ENCODE assay signal across 11 cellular contexts in the genomic region with DNA sequence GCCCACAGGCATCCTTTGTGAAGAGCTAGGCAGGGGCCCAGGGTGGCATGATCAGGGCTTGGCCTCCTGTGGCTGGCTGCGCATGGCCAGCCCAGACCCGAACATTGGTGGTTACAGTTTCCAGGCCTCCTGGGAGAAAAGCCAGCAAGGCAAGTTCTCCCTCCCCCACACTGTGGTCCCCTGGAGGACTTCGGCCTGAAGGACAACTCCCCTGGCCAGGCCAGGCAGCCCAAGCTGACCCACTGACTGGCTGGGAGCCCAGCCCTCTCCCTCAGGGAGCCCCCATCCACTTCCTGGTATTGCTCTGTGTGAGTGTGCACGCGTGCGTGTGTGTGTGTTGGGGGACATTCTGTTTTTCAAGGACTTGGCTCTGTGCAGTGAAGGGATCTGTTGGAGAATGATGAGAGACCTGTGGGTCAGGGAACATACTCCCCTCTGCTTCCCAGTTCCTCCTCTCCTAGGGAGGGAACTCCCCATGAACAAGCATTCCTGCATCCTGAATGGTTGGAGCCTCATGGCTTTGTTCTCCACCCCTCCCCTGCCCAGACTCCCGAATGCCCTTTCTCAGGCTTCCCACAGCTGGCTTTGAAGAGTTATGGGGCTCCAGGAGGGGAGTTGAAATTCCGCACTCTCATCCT. TPM values are rescaled to one million over a fixed set of nuclear protein-coding genes. Genes with fewer than 3 reads are reported as not detected.
DNase-seq lines count a peak whose midpoint lies in the region; ATAC-seq and TF ChIP-seq lines count a peak whose summit lies in the region.
"Had no signal": no experiment of that assay in that cellular context is flagged by ENCODE, and none has a peak within 500 bp of the region (broad histone marks: within the 10 kb centered on the region; RNA-seq: fewer than 3 reads in every experiment).

No MANE protein-coding gene starts in this region.

- TF ChIP-seq CTCF in choroid plexus epithelial cell (conservative IDR thresholded peaks at IDR 0.05; ENCODE audit: low read depth, low read length) (no peak), hepatocyte (IDR thresholded peaks at IDR 0.05; ENCODE audit: poor library complexity) (no peak), psoas muscle (IDR thresholded peaks at IDR 0.05) (no peak)

- H3K79me2 ChIP-seq in hepatocyte = no peaks in the 10 kb centered on the region

- H3K27ac ChIP-seq in BLaER1 (peak overlapping the region; percentile 59), hepatocyte (peak overlapping the region; percentile 44), psoas muscle (peak overlapping the region; percentile 16)

- H3K4me2 ChIP-seq in BLaER1 = peak overlapping the region; percentile 69
- no peak overlapping the region for H3K4me2 ChIP-seq in hepatocyte

- H2AFZ ChIP-seq in hepatocyte = no peak overlapping the region

- H3K36me3 ChIP-seq in BLaER1 (peaks cover 11% of the 10 kb centered on the region; the same call in 1 of the 2 replicates), hepatocyte (replicated peaks; ENCODE audit: insufficient read depth, low read depth) (no peaks in the 10 kb centered on the region), psoas muscle (ENCODE audit: insufficient read depth in 1 of 2, low read depth in 1 of 2) (no peaks in the 10 kb centered on the region)

- no peak overlapping the region for H3K9ac ChIP-seq in BLaER1

- H3K4me3 ChIP-seq in BLaER1 = no peak overlapping the region
- H3K4me3 ChIP-seq in choroid plexus epithelial cell (ENCODE audit: low read depth, low read length) = no peak overlapping the region
- no peak overlapping the region for H3K4me3 ChIP-seq in hepatocyte
- H3K4me3 ChIP-seq in psoas muscle = no peak overlapping the region

- H4K20me1 ChIP-seq in BLaER1 (no peaks in the 10 kb centered on the region), hepatocyte (ENCODE audit: insufficient read depth, poor library complexity, severe bottlenecking) (no peaks in the 10 kb centered on the region)

- H3K27me3 ChIP-seq in BLaER1 (no peaks in the 10 kb centered on the region), hepatocyte (no peaks in the 10 kb centered on the region), psoas muscle (ENCODE audit: insufficient read depth in 3 of 3, low read length in 2 of 3) (no peaks in the 10 kb centered on the region)

- H3K9me3 ChIP-seq in BLaER1 = peaks cover 15% of the 10 kb centered on the region
- H3K9me3 ChIP-seq in hepatocyte (ENCODE audit: low read depth) = no peaks in the 10 kb centered on the region
- peaks cover 5% of the 10 kb centered on the region for H3K9me3 ChIP-seq in psoas muscle

- intact Hi-C loops in psoas muscle (cut with DNase I) = no loop called here

- peaks cover 41% of the 10 kb centered on the region for H3K4me1 ChIP-seq in BLaER1
- H3K4me1 ChIP-seq in hepatocyte (ENCODE audit: insufficient read depth) = peaks cover 16% of the 10 kb centered on the region
- peaks cover 5% of the 10 kb centered on the region for H3K4me1 ChIP-seq in psoas muscle

- 81% methylated on average over 8 of the region's 8 CpGs for WGBS in hepatocyte (ENCODE audit: low lambda C conversion rate, missing lambda C conversion rate)
- 43 to 63% (median 54%) methylated on average over 8 of the region's 8 CpGs for WGBS in psoas muscle, 3 donors

- ATAC-seq in psoas muscle (peak; percentile 52 to 76 (median 74)), HG03108 (IDR thresholded peaks at IDR 0.05; ENCODE audit: unreplicated experiment) (no peak), GM21717 (IDR thresholded peaks at IDR 0.05; ENCODE audit: unreplicated experiment) (no peak)

- no peaks in the 10 kb centered on the region for H3K9me2 ChIP-seq in hepatocyte (replicated peaks; ENCODE audit: insufficient read depth)

- DNase-seq in choroid plexus epithelial cell (ENCODE audit: low read depth) = peak; percentile 81
- peak; percentile 50 for DNase-seq in hepatocyte (ENCODE audit: low spot score)
- DNase-seq in psoas muscle = peak; percentile 91 to 96
- DNase-seq in CD1c-positive myeloid dendritic cell (ENCODE audit: extremely low spot score) = no peak
- no peak for DNase-seq in NCI-H1436 (lab: John Stamatoyannopoulos, UW)
- DNase-seq: glutamatergic neuron, MM.1S, OCI-M1 had no signal

RNA-seq across cellular contexts. Expression of a gene that starts 29.5 kb away (rescaled TPM):
- total RNA-seq in hepatocyte (1.2 and 2.9 TPM in 2 replicates), psoas muscle (1 to 10 TPM; 1.4 to 3.0 (median 2.2) TPM)
- polyA plus RNA-seq in hepatocyte (4.6 and 5.1 TPM in 2 replicates), psoas muscle (1 to 10 TPM; 1.1 to 3.2 (median 1.2) TPM)

Comparison
In these comparisons a context has a peak if more than half of its experiments do, and no peak if none do; other contexts are left out.
1. DNase-seq: peak in choroid plexus epithelial cell (single experiment), hepatocyte (single experiment) and psoas muscle (2 of 2); none in CD1c-positive myeloid dendritic cell (single experiment) and NCI-H1436 (single experiment).
2. ATAC-seq: peak in psoas muscle (4 of 4); none in HG03108 (single experiment) and GM21717 (single experiment).
3. Peak in every context shown above with its lines, with median percentiles within 50 percentile points of each other: H3K27ac ChIP-seq.